ENCODE assay signal across 8 cellular contexts in the genomic region with DNA sequence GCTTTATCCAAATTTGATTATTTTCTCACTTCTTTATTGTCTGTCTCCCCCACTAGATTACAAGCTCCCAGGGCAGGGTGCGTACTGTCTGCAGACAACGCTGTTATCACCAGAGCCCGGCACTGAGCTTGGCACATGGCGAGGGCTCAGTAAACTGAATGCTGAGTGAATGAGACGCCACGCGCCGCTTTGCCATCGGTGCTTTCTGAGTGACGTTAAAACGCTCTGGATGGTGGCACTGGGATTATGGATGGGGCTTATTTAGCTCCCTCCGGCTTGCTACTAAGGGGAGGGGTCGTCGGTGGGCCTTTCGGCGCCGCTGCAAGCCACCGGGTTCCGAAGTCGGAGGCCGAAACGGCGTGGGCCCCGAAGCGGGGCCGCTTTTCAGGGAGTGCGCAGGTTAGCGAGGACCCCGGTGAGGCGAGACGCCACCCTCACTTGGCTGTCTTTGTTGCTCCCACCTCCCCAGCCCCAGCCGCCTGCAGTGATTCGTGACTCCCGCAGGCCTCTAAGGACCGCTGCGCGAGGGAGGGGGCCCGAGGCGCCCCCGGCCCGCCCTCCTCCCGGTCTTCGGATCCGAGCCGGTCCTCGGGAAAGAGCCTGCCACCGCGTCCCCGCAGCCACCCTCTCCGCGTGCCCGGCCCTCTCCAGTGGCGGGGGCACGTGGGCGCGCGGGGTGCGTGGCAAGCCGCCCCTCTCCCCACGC. TPM values are rescaled to one million over a fixed set of nuclear protein-coding genes. Genes with fewer than 3 reads are reported as not detected.
DNase-seq lines count a peak whose midpoint lies in the region; ATAC-seq, FAIRE-seq and TF ChIP-seq lines count a peak whose summit lies in the region.

No MANE protein-coding gene starts in this region.

- DNase-seq in Right ventricle myocardium inferior (ENCODE audit: missing footprints), result peak; percentile 68
- DNase-seq in cardiac septum (ENCODE audit: low spot score), result no peak
- DNase-seq in activated CD4-positive, alpha-beta T cell treated with anti-CD3 and anti-CD28 coated beads, Interleukin-2, amount 50 U/mL, for 48 hours, result peak; percentile 22 to 42
- peak; percentile 30 for DNase-seq in endothelial cell of umbilical vein (ENCODE audit: low read depth, low spot score)
- DNase-seq in natural killer cell treated with Interleukin-12 subunit alpha and Interleukin-12 subunit beta and Interleukin-15 and Interleukin-18, amount 100 ng/mL, for 72 hours (ENCODE audit: low spot score), result no peak
- no peak for DNase-seq in AG20443 (ENCODE audit: low spot score)

- no peak for TF ChIP-seq POLR2A in endothelial cell of umbilical vein (IDR thresholded peaks at IDR 0.05; ENCODE audit: low read depth, low read length)

- dilution Hi-C loops in endothelial cell of umbilical vein (cut with MboI; ENCODE audit: extremely low pct_ligation_motif_present, low sequenced_read_pairs), result no loop called here

- no peaks in the 10 kb centered on the region for H3K79me2 ChIP-seq in endothelial cell of umbilical vein (ENCODE audit: control insufficient read depth, insufficient read depth, low read length)

- FAIRE-seq in endothelial cell of umbilical vein (lab: Jason Lieb, UNC), result peak; percentile 82

- peak overlapping the region; percentile 41 for H2AFZ ChIP-seq in endothelial cell of umbilical vein (ENCODE audit: low read depth, low read length)

- H3K27ac ChIP-seq in endothelial cell of umbilical vein (ENCODE audit: insufficient read depth, low read depth, low read length), result no peak overlapping the region

- no peaks in the 10 kb centered on the region for H4K20me1 ChIP-seq in endothelial cell of umbilical vein (replicated peaks; ENCODE audit: control insufficient read depth, extremely low read depth, insufficient read depth, low read length)

- no peaks in the 10 kb centered on the region for H3K9me3 Mint-ChIP-seq in natural killer cell treated with Interleukin-12 subunit alpha and Interleukin-12 subunit beta and Interleukin-15 and Interleukin-18, amount 100 ng/mL, for 72 hours

- H3K9ac ChIP-seq in endothelial cell of umbilical vein (replicated peaks; ENCODE audit: extremely low read depth, insufficient read depth, low read length), result peak overlapping the region; percentile 44

- H3K4me1 Mint-ChIP-seq in natural killer cell treated with Interleukin-12 subunit alpha and Interleukin-12 subunit beta and Interleukin-15 and Interleukin-18, amount 100 ng/mL, for 72 hours (ENCODE audit: low read depth in 2 of 2), result peaks cover 17 to 23% of the 10 kb centered on the region in 2 donors

- POLR2A ChIA-PET in endothelial cell of umbilical vein (lab: Charles Lee), result no interaction called here

- H3K36me3 ChIP-seq in endothelial cell of umbilical vein (ENCODE audit: control insufficient read depth in 2 of 2, extremely low read depth in 1 of 2, insufficient read depth in 2 of 2, low read length in 2 of 2), result no peaks in the 10 kb centered on the region

- peak overlapping the region; percentile 69 for H3K4me3 Mint-ChIP-seq in natural killer cell treated with Interleukin-12 subunit alpha and Interleukin-12 subunit beta and Interleukin-15 and Interleukin-18, amount 100 ng/mL, for 72 hours

- CTCF ChIA-PET in endothelial cell of umbilical vein (lab: Charles Lee), result interaction anchor here (0.9 to 1.8 kb wide), 3 partner anchors 16 to 118 kb away, joined by 3 to 7 read pairs (median 3); no protein-coding TSS in a partner anchor

- no peaks in the 10 kb centered on the region for H3K36me3 Mint-ChIP-seq in natural killer cell treated with Interleukin-12 subunit alpha and Interleukin-12 subunit beta and Interleukin-15 and Interleukin-18, amount 100 ng/mL, for 72 hours

- peak overlapping the region; percentile 50 for H3K4me2 ChIP-seq in endothelial cell of umbilical vein (ENCODE audit: insufficient read depth, low read length)

- no peak overlapping the region for H3K27ac Mint-ChIP-seq in natural killer cell treated with Interleukin-12 subunit alpha and Interleukin-12 subunit beta and Interleukin-15 and Interleukin-18, amount 100 ng/mL, for 72 hours

- ATAC-seq in Right ventricle myocardium inferior (peak; percentile 35), HG03135 (IDR thresholded peaks at IDR 0.05; ENCODE audit: unreplicated experiment) (no peak), GM18519 (IDR thresholded peaks at IDR 0.05; ENCODE audit: low FRiP score, unreplicated experiment) (no peak)
- ATAC-seq in natural killer cell treated with Interleukin-12 subunit alpha and Interleukin-12 subunit beta and Interleukin-15 and Interleukin-18, amount 100 ng/mL, for 72 hours, result peak in 1 of 2 donors; percentile 61

- peaks cover 0 to 2% of the 10 kb centered on the region in 2 experiments for H3K27me3 ChIP-seq in endothelial cell of umbilical vein (ENCODE audit: control insufficient read depth in 2 of 2, insufficient read depth in 2 of 2, low read length in 2 of 2)

- H3K9me1 ChIP-seq in endothelial cell of umbilical vein (replicated peaks; ENCODE audit: control insufficient read depth, extremely low read depth, insufficient read depth, low read length), result no peaks in the 10 kb centered on the region

- no peaks in the 10 kb centered on the region for H3K9me3 ChIP-seq in endothelial cell of umbilical vein (replicated peaks; ENCODE audit: control insufficient read depth, insufficient read depth, low read length)

- peak overlapping the region; percentile 37 to 62 (median 40) for H3K4me3 ChIP-seq in endothelial cell of umbilical vein (replicated peaks in 1 of 3; ENCODE audit: insufficient read depth in 1 of 3, low read depth in 1 of 3, low read length in 3 of 3)

- H3K27me3 Mint-ChIP-seq in natural killer cell treated with Interleukin-12 subunit alpha and Interleukin-12 subunit beta and Interleukin-15 and Interleukin-18, amount 100 ng/mL, for 72 hours, result peaks cover 17 to 36% of the 10 kb centered on the region in 2 donors

- TF ChIP-seq CTCF in endothelial cell of umbilical vein (IDR thresholded peaks at IDR 0.05; ENCODE audit: extremely low read depth in 1 of 2, insufficient read depth in 1 of 2, low read depth in 1 of 2, low read length in 2 of 2), result no peak

- intact Hi-C loops in Right ventricle myocardium inferior (cut with DNase I) (loop anchor here (2.0 to 5.0 kb wide), 2 partner anchors 22 to 114 kb away; no protein-coding TSS in a partner anchor), cardiac septum (cut with DNase I) (no loop called here), endothelial cell of umbilical vein (cut with micrococcal nuclease) (loop anchor here (2.0 to 5.0 kb wide), 4 partner anchors 16 to 121 kb away; no protein-coding TSS in a partner anchor)

- H3K4me1 ChIP-seq in endothelial cell of umbilical vein (ENCODE audit: control insufficient read depth, extremely low read depth, insufficient read depth, low read length), result peaks cover 2% of the 10 kb centered on the region

- BruUV-seq in endothelial cell of umbilical vein (replicated peaks; lab: Mats Ljungman, UMichigan), result no TSS peak

TF ChIP-seq in endothelial cell of umbilical vein, 7 proteins besides CTCF, POLR2A, EP300 and RAD21:
- no peak for TF ChIP-seq MYC (IDR thresholded peaks at IDR 0.05; ENCODE audit: low read depth, low read length)
- TF ChIP-seq POLR2AphosphoS5 (IDR thresholded peaks at IDR 0.05; ENCODE audit: insufficient read depth, low read depth, low read length), result no peak
- TF ChIP-seq GATA2 (IDR thresholded peaks at IDR 0.05; ENCODE audit: insufficient read depth, insufficient read length, low read depth, low read length), result no peak
- TF ChIP-seq EZH2 (IDR thresholded peaks at IDR 0.05; ENCODE audit: borderline replicate concordance, low read depth, low read length, severe bottlenecking), result no peak

RNA-seq across cellular contexts. Expression of a gene that starts 0.6 kb away (rescaled TPM):
- total RNA-seq in Right ventricle myocardium inferior (1,876 TPM), cardiac septum (3,112 TPM), endothelial cell of umbilical vein (59.4 and 73.2 TPM in 2 replicates)
- polyA plus RNA-seq in endothelial cell of umbilical vein, result 48.1 and 50.6 TPM in 2 replicates
- 58.2 and 63.5 TPM in 2 replicates for polyA plus RNA-seq in endothelial cell of umbilical vein (2011; cell fraction: cytosol; rRNA removed)
- 89.8 and 89.9 TPM in 2 replicates for polyA plus RNA-seq in endothelial cell of umbilical vein (2011; cell fraction: nucleus; rRNA removed)
- 57.6 and 72.4 TPM in 2 replicates for polyA plus RNA-seq in endothelial cell of umbilical vein (2012)
- polyA minus RNA-seq in endothelial cell of umbilical vein, result 71.9 and 75.7 TPM in 2 replicates
- polyA minus RNA-seq in endothelial cell of umbilical vein (2011; cell fraction: cytosol; rRNA and poly(A)+ RNA removed), result 46.4 TPM
- polyA minus RNA-seq in endothelial cell of umbilical vein (2011; cell fraction: nucleus; rRNA and poly(A)+ RNA removed), result 27.7 and 37.5 TPM in 2 replicates
- 1 to 10 TPM; 2.9 to 6.7 TPM for total RNA-seq in natural killer cell treated with Interleukin-12 subunit alpha and Interleukin-12 subunit beta and Interleukin-15 and Interleukin-18, amount 100 ng/mL, for 72 hours

Comparison
In these comparisons a context has a peak if more than half of its experiments do, and no peak if none do; other contexts are left out.
1. DNase-seq: peak in Right ventricle myocardium inferior (single experiment), activated CD4-positive, alpha-beta T cell treated with anti-CD3 and anti-CD28 coated beads, Interleukin-2, amount 50 U/mL, for 48 hours (2 of 2) and endothelial cell of umbilical vein (single experiment); none in cardiac septum (single experiment), natural killer cell treated with Interleukin-12 subunit alpha and Interleukin-12 subunit beta and Interleukin-15 and Interleukin-18, amount 100 ng/mL, for 72 hours (single experiment) and AG20443 (single experiment).
2. RNA of a gene that starts 0.6 kb away (total RNA-seq): 3,112 TPM in cardiac septum (single experiment) and 1,876 TPM in Right ventricle myocardium inferior (single experiment); 59.4 to 73.2 TPM in endothelial cell of umbilical vein and 2.9 to 6.7 TPM in natural killer cell treated with Interleukin-12 subunit alpha and Interleukin-12 subunit beta and Interleukin-15 and Interleukin-18, amount 100 ng/mL, for 72 hours; every median in the first group is over 10 times any median in the second.